Comparison of ENCODE assay signal across 24 cellular contexts in the genomic region with DNA sequence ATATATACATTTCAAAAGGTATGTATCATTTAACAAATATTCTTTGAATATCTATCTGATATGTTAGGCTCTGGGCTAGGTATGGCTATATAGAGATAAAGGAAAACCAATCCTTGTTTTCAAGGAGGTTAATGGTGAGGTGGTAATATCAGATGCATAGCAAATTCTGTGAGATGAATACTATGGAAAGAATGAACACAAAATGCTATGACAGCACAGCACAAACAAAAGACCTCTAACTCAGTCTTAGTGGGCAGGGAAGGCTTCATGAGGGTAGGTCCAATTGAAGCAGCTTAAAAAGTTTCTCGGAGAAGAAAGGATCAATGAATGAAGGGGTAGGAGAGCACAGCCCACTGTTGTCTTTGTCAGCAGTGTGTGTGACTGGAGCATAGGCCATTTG. TPM values are rescaled to one million over a fixed set of nuclear protein-coding genes. Genes with fewer than 3 reads are reported as not detected.
DNase-seq lines count a peak whose midpoint lies in the region; ATAC-seq lines count a peak whose summit lies in the region.
"Had no signal": no experiment of that assay in that cellular context is flagged by ENCODE, and none has a peak within 500 bp of the region (broad histone marks: within the 10 kb centered on the region; RNA-seq: fewer than 3 reads in every experiment).

No MANE protein-coding gene starts in this region.

- no peaks in the 10 kb centered on the region for H3K36me3 Mint-ChIP-seq in activated CD4-positive, alpha-beta T cell treated with anti-CD3 and anti-CD28 coated beads for 36 hours (ENCODE audit: low read depth)
- H3K36me3 Mint-ChIP-seq in activated CD4-positive, alpha-beta T cell treated with anti-CD3 and anti-CD28 coated beads, Interleukin-2, amount 10 ng/mL, durations not matched to agents 24 days and 14 days (ENCODE audit: low read depth), result peaks cover 7% of the 10 kb centered on the region
- H3K36me3 Mint-ChIP-seq: CD14-positive monocyte; CD4-positive, alpha-beta memory T cell; CD4-positive, CD25-positive, alpha-beta regulatory T cell had no signal

- peak; percentile 23 for ATAC-seq in activated CD4-positive, alpha-beta T cell treated with anti-CD3 and anti-CD28 coated beads for 36 hours
- ATAC-seq in stimulated activated naive CD8-positive, alpha-beta T cell treated with anti-CD3 and anti-CD28 coated beads, Interleukin-15, Interleukin-2, amounts not matched to agents 100 U/mL and 50 U/mL, for 24 hours, result peak; percentile 46
- ATAC-seq in stimulated activated naive CD8-positive, alpha-beta T cell treated with anti-CD3 and anti-CD28 coated beads, Interleukin-15, amount 100 ng/mL, for 72 hours, result no peak
- ATAC-seq: A549, GM12878 had no signal

- CTCF ChIA-PET in activated CD4-positive, alpha-beta T cell treated with anti-CD3 and anti-CD28 coated beads for 36 hours (lab: Charles Lee), result interaction anchor here (0.6 to 0.7 kb wide), 2 partner anchors 12 to 1133 kb away, joined by 3 read pairs; no protein-coding TSS in a partner anchor

- POLR2A ChIA-PET in activated CD4-positive, alpha-beta T cell treated with anti-CD3 and anti-CD28 coated beads for 36 hours (lab: Charles Lee), result no interaction called here

- intact Hi-C loops in activated CD4-positive, alpha-beta T cell treated with anti-CD3 and anti-CD28 coated beads for 36 hours (cut with DNase I, micrococcal nuclease), result no loop called here
- intact Hi-C loops in activated CD4-positive, alpha-beta T cell treated with anti-CD3 and anti-CD28 coated beads, Interleukin-2, amount 10 ng/mL, durations not matched to agents 24 days and 14 days (cut with micrococcal nuclease), result no loop called here

- in situ Hi-C loops in ACHN (cut with HindIII; ENCODE audit: low pct_ligation_motif_present, low pct_unique_long_range_greater_than_20kb, low sequenced_read_pairs), result no loop called here

- H3K27me3 Mint-ChIP-seq in activated CD4-positive, alpha-beta T cell treated with anti-CD3 and anti-CD28 coated beads for 36 hours, result no peaks in the 10 kb centered on the region
- H3K27me3 Mint-ChIP-seq in activated CD4-positive, alpha-beta T cell treated with anti-CD3 and anti-CD28 coated beads, Interleukin-2, amount 10 ng/mL, durations not matched to agents 24 days and 14 days, result peaks cover 6% of the 10 kb centered on the region
- peaks cover 27% of the 10 kb centered on the region for H3K27me3 Mint-ChIP-seq in stimulated activated naive CD8-positive, alpha-beta T cell treated with anti-CD3 and anti-CD28 coated beads, Interleukin-15, amount 100 ng/mL, for 72 hours
- H3K27me3 Mint-ChIP-seq: CD4-positive, alpha-beta memory T cell; CD4-positive, CD25-positive, alpha-beta regulatory T cell had no signal

- H3K27ac Mint-ChIP-seq in activated CD4-positive, alpha-beta T cell treated with anti-CD3 and anti-CD28 coated beads for 36 hours, result no peak overlapping the region
- H3K27ac Mint-ChIP-seq in activated CD4-positive, alpha-beta T cell treated with anti-CD3 and anti-CD28 coated beads, Interleukin-2, amount 10 ng/mL, durations not matched to agents 24 days and 14 days, result no peak overlapping the region
- H3K27ac Mint-ChIP-seq in stimulated activated naive CD8-positive, alpha-beta T cell treated with anti-CD3 and anti-CD28 coated beads, Interleukin-15, amount 100 ng/mL, for 72 hours, result no peak overlapping the region
- H3K27ac Mint-ChIP-seq: CD4-positive, CD25-positive, alpha-beta regulatory T cell had no signal

- H3K4me1 Mint-ChIP-seq in activated CD4-positive, alpha-beta T cell treated with anti-CD3 and anti-CD28 coated beads for 36 hours, result peaks cover 6% of the 10 kb centered on the region
- H3K4me1 Mint-ChIP-seq in activated CD4-positive, alpha-beta T cell treated with anti-CD3 and anti-CD28 coated beads, Interleukin-2, amount 10 ng/mL, durations not matched to agents 24 days and 14 days, result peaks cover 5% of the 10 kb centered on the region
- H3K4me1 Mint-ChIP-seq in stimulated activated naive CD8-positive, alpha-beta T cell treated with anti-CD3 and anti-CD28 coated beads, Interleukin-15, amount 100 ng/mL, for 72 hours, result no peaks in the 10 kb centered on the region
- H3K4me1 Mint-ChIP-seq: CD14-positive monocyte had no signal

- DNase-seq in activated CD4-positive, alpha-beta T cell treated with anti-CD3 and anti-CD28 coated beads for 36 hours, result no peak
- no peak for DNase-seq in activated CD4-positive, alpha-beta T cell treated with anti-CD3 and anti-CD28 coated beads, Interleukin-2, amount 10 ng/mL, durations not matched to agents 24 days and 14 days
- DNase-seq in stimulated activated naive CD8-positive, alpha-beta T cell treated with anti-CD3 and anti-CD28 coated beads, Interleukin-15, Interleukin-2, amounts not matched to agents 100 U/mL and 50 U/mL, for 24 hours, result no peak
- no peak for DNase-seq in stimulated activated naive CD8-positive, alpha-beta T cell treated with anti-CD3 and anti-CD28 coated beads, Interleukin-15, amount 100 ng/mL, for 72 hours
- DNase-seq in ACHN, result no peak
- DNase-seq: BE2C; C1 segment of cervical spinal cord; CD4-positive, alpha-beta memory T cell; CD4-positive, CD25-positive, alpha-beta regulatory T cell; CD8-positive, alpha-beta memory T cell; COR-L47; DMS 273 treated with DMSO at 0.1 percent for 48 hours; DMS153; DMS53; DMS79; DND-41; EL; GDM1 had no signal

- peaks cover 3% of the 10 kb centered on the region for H3K9me3 Mint-ChIP-seq in activated CD4-positive, alpha-beta T cell treated with anti-CD3 and anti-CD28 coated beads for 36 hours (ENCODE audit: low read depth)
- H3K9me3 Mint-ChIP-seq in activated CD4-positive, alpha-beta T cell treated with anti-CD3 and anti-CD28 coated beads, Interleukin-2, amount 10 ng/mL, durations not matched to agents 24 days and 14 days, result peaks cover 8% of the 10 kb centered on the region
- H3K9me3 Mint-ChIP-seq in stimulated activated naive CD8-positive, alpha-beta T cell treated with anti-CD3 and anti-CD28 coated beads, Interleukin-15, amount 100 ng/mL, for 72 hours, result no peaks in the 10 kb centered on the region
- H3K9me3 Mint-ChIP-seq: CD8-positive, alpha-beta memory T cell had no signal

- no peak overlapping the region for H3K4me3 Mint-ChIP-seq in activated CD4-positive, alpha-beta T cell treated with anti-CD3 and anti-CD28 coated beads for 36 hours
- no peak overlapping the region for H3K4me3 Mint-ChIP-seq in activated CD4-positive, alpha-beta T cell treated with anti-CD3 and anti-CD28 coated beads, Interleukin-2, amount 10 ng/mL, durations not matched to agents 24 days and 14 days
- H3K4me3 Mint-ChIP-seq in stimulated activated naive CD8-positive, alpha-beta T cell treated with anti-CD3 and anti-CD28 coated beads, Interleukin-15, amount 100 ng/mL, for 72 hours, result no peak overlapping the region
- H3K4me3 Mint-ChIP-seq: CD14-positive monocyte; CD4-positive, alpha-beta memory T cell; CD4-positive, CD25-positive, alpha-beta regulatory T cell; CD8-positive, alpha-beta memory T cell had no signal

RNA-seq across cellular contexts. Expression of a gene that starts 27.2 kb away (rescaled TPM):
- 1 to 10 TPM; 3.6 to 4.0 TPM for total RNA-seq in activated CD4-positive, alpha-beta T cell treated with anti-CD3 and anti-CD28 coated beads for 36 hours
- 54.4 and 55.9 TPM in 2 replicates for total RNA-seq in activated CD4-positive, alpha-beta T cell treated with anti-CD3 and anti-CD28 coated beads, Interleukin-2, amount 10 ng/mL, durations not matched to agents 24 days and 14 days
- total RNA-seq: A172, Daoy, G401 had no signal

Comparison
In these comparisons a context has a peak if more than half of its experiments do, and no peak if none do; other contexts are left out.
1. RNA of a gene that starts 27.2 kb away (total RNA-seq): 54.4 to 55.9 TPM in activated CD4-positive, alpha-beta T cell treated with anti-CD3 and anti-CD28 coated beads, Interleukin-2, amount 10 ng/mL, durations not matched to agents 24 days and 14 days; 3.6 to 4.0 TPM in activated CD4-positive, alpha-beta T cell treated with anti-CD3 and anti-CD28 coated beads for 36 hours; every median in the first group is over 10 times any median in the second.